Comparison of ENCODE assay signal across 7 cellular contexts in the genomic region with DNA sequence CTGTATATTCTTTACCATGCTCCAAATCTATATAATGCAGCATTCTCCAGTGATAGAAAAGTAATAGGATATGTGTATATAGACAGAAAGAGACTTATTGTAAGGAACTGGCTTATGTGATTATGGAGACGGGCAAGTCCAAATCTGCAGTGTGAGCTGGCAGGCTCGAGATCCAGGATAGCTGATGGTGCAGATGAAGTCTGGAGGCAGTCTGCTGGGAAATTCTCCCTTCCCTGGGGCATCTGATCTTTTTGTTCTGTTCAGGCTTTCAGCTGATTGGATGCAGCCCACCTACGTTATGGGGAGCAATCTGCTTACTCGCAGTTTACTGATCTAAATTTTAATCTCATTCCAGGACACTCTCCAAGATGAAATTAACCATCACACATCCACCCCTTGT.
"Had no signal": no experiment of that assay in that cellular context is flagged by ENCODE, and none has a peak within 500 bp of the region (broad histone marks: within the 10 kb centered on the region; RNA-seq: fewer than 3 reads in every experiment).

No MANE protein-coding gene starts in this region.

- H3K27me3 Mint-ChIP-seq: IgD-negative memory B cell had no signal

- DNase-seq: GM23248, GOT3, H7, KBM-7 had no signal

- ATAC-seq: HCT116, HepG2 had no signal

- H3K4me3 Mint-ChIP-seq: IgD-negative memory B cell had no signal
